In genomic region chr12:106243620-106244019, GRCh38 we compare ENCODE assay signal across 18 cellular contexts.
"Had no signal": no experiment of that assay in that cellular context is flagged by ENCODE, and none has a peak within 500 bp of the region (broad histone marks: within the 10 kb centered on the region; RNA-seq: fewer than 3 reads in every experiment).

No MANE protein-coding gene starts in this region.

- DNase-seq: activated B cell treated with CpG ODN at 0.5 μM for 24 hours; activated CD4-positive, alpha-beta T cell treated with anti-CD3 and anti-CD28 coated beads for 48 hours; activated CD8-positive, alpha-beta memory T cell treated with anti-CD3 and anti-CD28 coated beads, Interleukin-2, amount 50 U/mL, for 4 hours; activated CD8-positive, alpha-beta T cell treated with anti-CD3 and anti-CD28 coated beads, Interleukin-2, amount 10 ng/mL, durations not matched to agents 7 days and 5 days; activated gamma-delta T cell treated with Interleukin-2 at 50 U/mL for 16 hours; activated T-cell treated with anti-CD3 and anti-CD28 coated beads, Interleukin-2, amount 50 U/mL, for 72 hours; amygdala; effector memory CD8-positive, alpha-beta T cell; foreskin keratinocyte; mucosa of descending colon; naive thymus-derived CD4-positive, alpha-beta T cell; nucleus accumbens; sigmoid colon; stimulated activated CD4-positive, alpha-beta T cell treated with anti-CD3 and anti-CD28 coated beads, Interleukin-1b, Interleukin-23, amount 100 ng/mL, for 48 hours; SW 1271 had no signal

- H3K27ac ChIP-seq: foreskin keratinocyte had no signal

- H3K4me3 Mint-ChIP-seq: activated B cell treated with CpG ODN at 0.5 μM for 24 hours; activated CD8-positive, alpha-beta T cell treated with anti-CD3 and anti-CD28 coated beads, Interleukin-2, amount 10 ng/mL, durations not matched to agents 7 days and 5 days; activated naive CD8-positive, alpha-beta T cell; activated T-cell treated with anti-CD3 and anti-CD28 coated beads, Interleukin-2, amount 50 U/mL, for 72 hours; central memory CD8-positive, alpha-beta T cell; effector memory CD8-positive, alpha-beta T cell; naive thymus-derived CD4-positive, alpha-beta T cell had no signal

- H3K27ac Mint-ChIP-seq: activated B cell treated with CpG ODN at 0.5 μM for 24 hours; activated CD8-positive, alpha-beta T cell treated with anti-CD3 and anti-CD28 coated beads, Interleukin-2, amount 10 ng/mL, durations not matched to agents 7 days and 5 days; activated naive CD8-positive, alpha-beta T cell; activated T-cell treated with anti-CD3 and anti-CD28 coated beads, Interleukin-2, amount 50 U/mL, for 72 hours; effector memory CD8-positive, alpha-beta T cell had no signal

- H3K27me3 ChIP-seq: foreskin keratinocyte, sigmoid colon had no signal

- H3K27me3 Mint-ChIP-seq: activated naive CD8-positive, alpha-beta T cell; central memory CD8-positive, alpha-beta T cell; effector memory CD8-positive, alpha-beta T cell had no signal

- H3K9me3 Mint-ChIP-seq: activated B cell treated with CpG ODN at 0.5 μM for 24 hours; activated T-cell treated with anti-CD3 and anti-CD28 coated beads, Interleukin-2, amount 50 U/mL, for 72 hours; brain; central memory CD8-positive, alpha-beta T cell; effector memory CD8-positive, alpha-beta T cell; naive thymus-derived CD4-positive, alpha-beta T cell had no signal

- H3K36me3 Mint-ChIP-seq: activated naive CD8-positive, alpha-beta T cell had no signal

- H3K9me3 ChIP-seq: mucosa of descending colon, sigmoid colon had no signal

- ATAC-seq: activated CD8-positive, alpha-beta T cell treated with anti-CD3 and anti-CD28 coated beads, Interleukin-2, amount 10 ng/mL, durations not matched to agents 7 days and 5 days; activated T-cell treated with anti-CD3 and anti-CD28 coated beads, Interleukin-2, amount 50 U/mL, for 72 hours; effector memory CD8-positive, alpha-beta T cell; foreskin keratinocyte; mucosa of descending colon; naive thymus-derived CD4-positive, alpha-beta T cell had no signal

- H3K4me3 ChIP-seq: mucosa of descending colon, sigmoid colon had no signal
